1 cellular context compared by ENCODE assay signal in genomic region chr13:50187352-50188029, GRCh38.
A peak's percentile ranks its signal among the peaks of the same experiment; 100 is the strongest.
TF ChIP-seq lines count a peak whose summit lies in the region.

No MANE protein-coding gene starts in this region.

TF ChIP-seq in HepG2, 621 proteins besides CTCF, POLR2A, EP300 and RAD21 (continued from another document and continues in another):
- no peak for TF ChIP-seq ZNF382 (CRISPR knock-in tag; IDR thresholded peaks at IDR 0.05; ENCODE audit: borderline replicate concordance)
- TF ChIP-seq GFI1 (CRISPR knock-in tag; IDR thresholded peaks at IDR 0.05; ENCODE audit: borderline replicate concordance): no peak
- no peak for TF ChIP-seq TOE1 (CRISPR knock-in tag; IDR thresholded peaks at IDR 0.05)
- TF ChIP-seq POLR2AphosphoS5 (IDR thresholded peaks at IDR 0.05; ENCODE audit: low read depth, low read length): no peak
- TF ChIP-seq ZNF34 (CRISPR knock-in tag; IDR thresholded peaks at IDR 0.05; ENCODE audit: borderline replicate concordance): no peak
- peak; percentile 43; the same call in 1 of the 2 replicates for TF ChIP-seq PATZ1 (CRISPR knock-in tag; IDR thresholded peaks at IDR 0.05)
- no peak; the same call in 1 of the 2 replicates for TF ChIP-seq E2F1 (CRISPR knock-in tag; IDR thresholded peaks at IDR 0.05)
- TF ChIP-seq ZFY (CRISPR knock-in tag; IDR thresholded peaks at IDR 0.05): no peak
- TF ChIP-seq NBN (conservative IDR thresholded peaks at IDR 0.05): no peak
- peak; percentile 79 for TF ChIP-seq RXRB (CRISPR knock-in tag; IDR thresholded peaks at IDR 0.05; ENCODE audit: borderline replicate concordance)
- TF ChIP-seq ZBTB40 (IDR thresholded peaks at IDR 0.05): no peak
- no peak for TF ChIP-seq ZBTB40 (CRISPR knock-in tag; IDR thresholded peaks at IDR 0.05)
- TF ChIP-seq ZKSCAN1 (IDR thresholded peaks at IDR 0.05; ENCODE audit: low read length): no peak
- TF ChIP-seq MXD3 (CRISPR knock-in tag; IDR thresholded peaks at IDR 0.05): no peak
- peak in 1 of 2 experiments; percentile 66; a peak in 1 of 4 replicates for TF ChIP-seq KLF16 (CRISPR knock-in tag; IDR thresholded peaks at IDR 0.05)
- peak; percentile 58; the same call in 1 of the 2 replicates for TF ChIP-seq ZNF441 (CRISPR knock-in tag; IDR thresholded peaks at IDR 0.05; ENCODE audit: borderline replicate concordance)
- no peak for TF ChIP-seq JUN (CRISPR knock-in tag; IDR thresholded peaks at IDR 0.05)
- no peak for TF ChIP-seq ONECUT2 (CRISPR knock-in tag; IDR thresholded peaks at IDR 0.05)
- TF ChIP-seq KDM3A (CRISPR knock-in tag; IDR thresholded peaks at IDR 0.05; ENCODE audit: low read depth): peak; percentile 35; the same call in 1 of the 2 replicates
- TF ChIP-seq NFATC3 (CRISPR knock-in tag; IDR thresholded peaks at IDR 0.05): no peak
- no peak for TF ChIP-seq E2F5 (CRISPR knock-in tag; conservative IDR thresholded peaks at IDR 0.05)
- peak; percentile 81 for TF ChIP-seq FOXO1 (CRISPR knock-in tag; IDR thresholded peaks at IDR 0.05)
- TF ChIP-seq KLF15 (CRISPR knock-in tag; IDR thresholded peaks at IDR 0.05; ENCODE audit: borderline replicate concordance): no peak
- no peak for TF ChIP-seq MLXIP (CRISPR knock-in tag; IDR thresholded peaks at IDR 0.05; ENCODE audit: borderline replicate concordance)
- no peak for TF ChIP-seq NCOA1 (CRISPR knock-in tag; IDR thresholded peaks at IDR 0.05)
- TF ChIP-seq ZNF138 (CRISPR knock-in tag; IDR thresholded peaks at IDR 0.05; ENCODE audit: low read depth): no peak
- TF ChIP-seq POGK (CRISPR knock-in tag; conservative IDR thresholded peaks at IDR 0.05): no peak
- TF ChIP-seq SMYD3 (CRISPR knock-in tag; IDR thresholded peaks at IDR 0.05): peak; percentile 73; the same call in 1 of the 2 replicates
- no peak for TF ChIP-seq ZNF780A (CRISPR knock-in tag; IDR thresholded peaks at IDR 0.05)
- no peak for TF ChIP-seq U2AF1 (optimal IDR thresholded peaks at IDR 0.05; ENCODE audit: low read depth, low read length)
- TF ChIP-seq ZNF350 (CRISPR knock-in tag; IDR thresholded peaks at IDR 0.05; ENCODE audit: borderline replicate concordance, low read depth): no peak
- no peak for TF ChIP-seq SOX6 (IDR thresholded peaks at IDR 0.05)
- TF ChIP-seq SOX6 (CRISPR knock-in tag; IDR thresholded peaks at IDR 0.05): peak; percentile 90
- TF ChIP-seq AKAP8 (CRISPR knock-in tag; IDR thresholded peaks at IDR 0.05): no peak
- no peak for TF ChIP-seq PRPF4 (IDR thresholded peaks at IDR 0.05; ENCODE audit: low read depth, low read length, poor library complexity, severe bottlenecking)
- no peak for TF ChIP-seq GPN1 (CRISPR knock-in tag; IDR thresholded peaks at IDR 0.05; ENCODE audit: borderline replicate concordance)
- TF ChIP-seq ZBTB1 (CRISPR knock-in tag; IDR thresholded peaks at IDR 0.05; ENCODE audit: borderline replicate concordance): no peak
- no peak for TF ChIP-seq FOXO4 (CRISPR knock-in tag; conservative IDR thresholded peaks at IDR 0.05)
- no peak for TF ChIP-seq CENPX (CRISPR knock-in tag; IDR thresholded peaks at IDR 0.05)
